In genomic region chrX:97065066-97065465, GRCh38 we compare ENCODE assay signal across 16 cellular contexts.
DNase-seq lines count a peak whose midpoint lies in the region; ATAC-seq, FAIRE-seq and TF ChIP-seq lines count a peak whose summit lies in the region.
"Had no signal": no experiment of that assay in that cellular context is flagged by ENCODE, and none has a peak within 500 bp of the region (broad histone marks: within the 10 kb centered on the region; RNA-seq: fewer than 3 reads in every experiment).

No MANE protein-coding gene starts in this region.

- CTCF ChIA-PET in A549 (lab: Yijun Ruan, JAX) (no interaction called here), PC-3 (lab: Charles Lee) (no interaction called here), HepG2 (lab: Yijun Ruan, JAX; ENCODE audit: low intra/inter-chr PET ratio, low total read pairs) (no interaction called here)

- FAIRE-seq in A549 (lab: Jason Lieb, UNC): peak; percentile 79
- no peak for FAIRE-seq in small intestine (lab: Jason Lieb, UNC)
- no peak for FAIRE-seq in HepG2 (lab: Jason Lieb, UNC)
- FAIRE-seq: G401.6, GM12891, GM18507 had no signal

- no peak overlapping the region for H2AFZ ChIP-seq in PC-3 (ENCODE audit: low read length)
- H2AFZ ChIP-seq in HepG2 (ENCODE audit: low read length): no peak overlapping the region
- no peak overlapping the region for H2AFZ ChIP-seq in Karpas-422 (ENCODE audit: low read length)
- H2AFZ ChIP-seq: GM23248 had no signal

- H3K9ac ChIP-seq in PC-3 (ENCODE audit: low read length) (no peak overlapping the region), HepG2 (ENCODE audit: insufficient read depth, low read depth, low read length) (no peak overlapping the region), Karpas-422 (ENCODE audit: low read length) (no peak overlapping the region)
- H3K9ac ChIP-seq: BLaER1, GM23248 had no signal

- H3K4me1 ChIP-seq in A549 (no peaks in the 10 kb centered on the region), PC-3 (ENCODE audit: insufficient read depth, low read length) (no peaks in the 10 kb centered on the region), small intestine (ENCODE audit: control insufficient read depth in 2 of 2, insufficient read depth in 1 of 2, low read depth in 1 of 2, low read length in 1 of 2) (no peaks in the 10 kb centered on the region), HepG2 (ENCODE audit: insufficient read depth, low read length) (no peaks in the 10 kb centered on the region), Karpas-422 (ENCODE audit: low read length) (no peaks in the 10 kb centered on the region)
- H3K4me1 ChIP-seq: BLaER1, HAP-1 had no signal

- H3K9me2 ChIP-seq in PC-3 (replicated peaks; ENCODE audit: low read length): no peaks in the 10 kb centered on the region
- no peaks in the 10 kb centered on the region for H3K9me2 ChIP-seq in Karpas-422 (replicated peaks; ENCODE audit: insufficient read depth, low read length)

- H3K27ac ChIP-seq in A549 (no peak overlapping the region), PC-3 (ENCODE audit: low read length) (no peak overlapping the region), small intestine (ENCODE audit: low read depth in 1 of 2, low read length in 1 of 2) (no peak overlapping the region), HepG2 (ENCODE audit: extremely low read length, insufficient read depth, low read length) (no peak overlapping the region), Karpas-422 (ENCODE audit: low read length) (no peak overlapping the region)
- H3K27ac ChIP-seq: 22Rv1, BLaER1, GM23248 had no signal

- no TSS peak for BruUV-seq in PC-3 (replicated peaks; lab: Mats Ljungman, UMichigan)
- BruUV-seq in HepG2 (replicated peaks; lab: Mats Ljungman, UMichigan): no TSS peak

- 86% methylated on average over 5 of the region's 5 CpGs for WGBS in A549 (ENCODE audit: missing lambda C conversion rate)
- WGBS in small intestine, 3 donors: 75 to 83% (median 76%) methylated on average over 5 of the region's 5 CpGs
- whole genome bisulfite sequencing in HepG2 (ENCODE audit: low lambda C conversion rate): 96% methylated on average over 3 of the region's 5 CpGs

- intact Hi-C loops in PC-3 (cut with micrococcal nuclease) (no loop called here), HepG2 (cut with micrococcal nuclease; ENCODE audit: unreplicated experiment) (no loop called here)

- H3K4me2 ChIP-seq in A549 (no peak overlapping the region), PC-3 (ENCODE audit: low read length) (no peak overlapping the region), HepG2 (ENCODE audit: low read depth, low read length) (no peak overlapping the region), Karpas-422 (ENCODE audit: low read depth, low read length, poor library complexity, severe bottlenecking) (no peak overlapping the region)
- H3K4me2 ChIP-seq: BLaER1 had no signal

- TF ChIP-seq POLR2A in A549 (IDR thresholded peaks at IDR 0.05; ENCODE audit: low read length): no peak
- no peak for TF ChIP-seq POLR2A in HepG2 (IDR thresholded peaks at IDR 0.05; ENCODE audit: insufficient read depth in 1 of 2, low read depth in 2 of 2, low read length in 2 of 2)

- no peak overlapping the region for H3K4me3 ChIP-seq in A549
- H3K4me3 ChIP-seq in PC-3 (ENCODE audit: low read length): no peak overlapping the region
- no peak overlapping the region for H3K4me3 ChIP-seq in small intestine (ENCODE audit: low read depth in 1 of 2, low read length in 2 of 2)
- no peak overlapping the region for H3K4me3 ChIP-seq in HepG2 (replicated peaks in 1 of 3; ENCODE audit: insufficient read depth in 1 of 3, low read depth in 2 of 3, low read length in 3 of 3)
- H3K4me3 ChIP-seq in Karpas-422 (ENCODE audit: low read length): no peak overlapping the region
- H3K4me3 ChIP-seq: BLaER1, GM23248, HAP-1 had no signal

- TF ChIP-seq EP300 in A549 (IDR thresholded peaks at IDR 0.05) (no peak), HepG2 (IDR thresholded peaks at IDR 0.05; ENCODE audit: low read depth in 2 of 2, low read length in 2 of 2) (no peak), HepG2 (CRISPR knock-in tag; IDR thresholded peaks at IDR 0.05; ENCODE audit: borderline replicate concordance) (no peak)

- no peak for DNase-seq in A549 (ENCODE audit: low read depth in 1 of 2, low spot score in 1 of 2)
- DNase-seq in PC-3: peak; percentile 2
- peak; percentile 7 for DNase-seq in dermis blood vessel endothelial cell
- peak; percentile 10 to 55 for DNase-seq in lung microvascular endothelial cell (ENCODE audit: low read depth in 2 of 2)
- DNase-seq in small intestine: no peak
- no peak for DNase-seq in HepG2 (ENCODE audit: low spot score)
- DNase-seq in Karpas-422: no peak
- DNase-seq: CD4-positive, alpha-beta memory T cell; GM23248 had no signal

- TF ChIP-seq RAD21 in A549 (conservative IDR thresholded peaks at IDR 0.05 in 1 of 2, IDR thresholded peaks at IDR 0.05 in 1 of 2): no peak
- TF ChIP-seq RAD21 in HepG2 (CRISPR knock-in tag; IDR thresholded peaks at IDR 0.05): no peak

- H4K20me1 ChIP-seq in PC-3 (ENCODE audit: low read length) (no peaks in the 10 kb centered on the region), HepG2 (ENCODE audit: insufficient read depth, low read length) (no peaks in the 10 kb centered on the region), Karpas-422 (ENCODE audit: insufficient read depth, low read depth, low read length) (no peaks in the 10 kb centered on the region)
- H4K20me1 ChIP-seq: BLaER1 had no signal

- no peak for ATAC-seq in A549
- no peak for ATAC-seq in PC-3
- no peak for ATAC-seq in HepG2
- no peak for ATAC-seq in GM18498 (IDR thresholded peaks at IDR 0.05; ENCODE audit: unreplicated experiment)

- in situ Hi-C loops in HepG2 (cut with HindIII; ENCODE audit: extremely low pct_ligation_motif_present, low pct_unique_long_range_greater_than_20kb): no loop called here

- no peaks in the 10 kb centered on the region for H3F3A ChIP-seq in PC-3 (ENCODE audit: low read length, unreplicated experiment)

- POLR2A ChIA-PET in A549 (lab: Yijun Ruan, JAX) (no interaction called here), PC-3 (lab: Charles Lee; ENCODE audit: unreplicated experiment) (no interaction called here), HepG2 (lab: Yijun Ruan, JAX) (no interaction called here)

- TF ChIP-seq CTCF in A549 (IDR thresholded peaks at IDR 0.05) (no peak), PC-3 (conservative IDR thresholded peaks at IDR 0.05; ENCODE audit: low read depth, low read length) (no peak), HepG2 (CRISPR knock-in tag; IDR thresholded peaks at IDR 0.05) (no peak)

- H3K9me3 ChIP-seq in A549: no peaks in the 10 kb centered on the region
- H3K9me3 ChIP-seq in PC-3 (ENCODE audit: low read length): no peaks in the 10 kb centered on the region
- no peaks in the 10 kb centered on the region for H3K9me3 ChIP-seq in small intestine (ENCODE audit: control insufficient read depth, low read depth)
- no peaks in the 10 kb centered on the region for H3K9me3 ChIP-seq in HepG2 (ENCODE audit: low read length)
- no peaks in the 10 kb centered on the region for H3K9me3 ChIP-seq in Karpas-422 (ENCODE audit: low read length)
- H3K9me3 ChIP-seq: BLaER1, HAP-1 had no signal

- H3K27me3 ChIP-seq in PC-3 (ENCODE audit: low read length): no peaks in the 10 kb centered on the region
- no peaks in the 10 kb centered on the region for H3K27me3 ChIP-seq in small intestine (ENCODE audit: control insufficient read depth in 2 of 2, insufficient read depth in 2 of 2, low read length in 2 of 2)
- H3K27me3 ChIP-seq in HepG2 (ENCODE audit: control insufficient read depth in 1 of 2, insufficient read depth in 2 of 2, low read length in 2 of 2): no peaks in the 10 kb centered on the region
- H3K27me3 ChIP-seq in Karpas-422 (ENCODE audit: low read length): no peaks in the 10 kb centered on the region

- no peaks in the 10 kb centered on the region for H3K36me3 ChIP-seq in PC-3 (ENCODE audit: low read depth, low read length)
- H3K36me3 ChIP-seq in small intestine (ENCODE audit: control insufficient read depth in 2 of 2, insufficient read depth in 2 of 2, low read length in 2 of 2): no peaks in the 10 kb centered on the region
- no peaks in the 10 kb centered on the region for H3K36me3 ChIP-seq in HepG2 (replicated peaks in 1 of 2; ENCODE audit: control insufficient read depth in 1 of 2, insufficient read depth in 2 of 2, low read length in 2 of 2)
- no peaks in the 10 kb centered on the region for H3K36me3 ChIP-seq in Karpas-422 (ENCODE audit: insufficient read depth, low read length)
- H3K36me3 ChIP-seq: BLaER1, HAP-1 had no signal

- H3K79me2 ChIP-seq in PC-3 (ENCODE audit: low read length) (no peaks in the 10 kb centered on the region), HepG2 (ENCODE audit: insufficient read depth, low read length) (no peaks in the 10 kb centered on the region), Karpas-422 (ENCODE audit: low read length) (no peaks in the 10 kb centered on the region)

TF ChIP-seq in A549, 52 proteins besides CTCF, POLR2A, EP300 and RAD21:
- TF ChIP-seq HOXB5 (CRISPR knock-in tag; IDR thresholded peaks at IDR 0.05) (no peak), ESRRA (IDR thresholded peaks at IDR 0.05; ENCODE audit: borderline replicate concordance, low read length) (no peak), CHD2 (IDR thresholded peaks at IDR 0.05; ENCODE audit: low read length, partially characterized antibody) (no peak), KDM5A (IDR thresholded peaks at IDR 0.05) (no peak), PBX3 (IDR thresholded peaks at IDR 0.05) (no peak)
TF ChIP-seq in A549: peak in this region for 0.

TF ChIP-seq in HepG2, 621 proteins besides CTCF, POLR2A, EP300 and RAD21 (continues in another document):
- TF ChIP-seq MED1 (CRISPR knock-in tag; IDR thresholded peaks at IDR 0.05) (no peak), ZNF883 (CRISPR knock-in tag; IDR thresholded peaks at IDR 0.05; ENCODE audit: not compliant biosample characterization) (no peak), ZNF761 (CRISPR knock-in tag; conservative IDR thresholded peaks at IDR 0.05) (no peak), ZNF768 (CRISPR knock-in tag; IDR thresholded peaks at IDR 0.05) (no peak), HOXA7 (CRISPR knock-in tag; IDR thresholded peaks at IDR 0.05) (no peak), RNF2 (conservative IDR thresholded peaks at IDR 0.05; ENCODE audit: low read depth) (no peak), ZNF225 (CRISPR knock-in tag; IDR thresholded peaks at IDR 0.05) (no peak), ZNF513 (CRISPR knock-in tag; conservative IDR thresholded peaks at IDR 0.05) (no peak), ZNF205 (CRISPR knock-in tag; IDR thresholded peaks at IDR 0.05) (no peak), KDM6A (CRISPR knock-in tag; IDR thresholded peaks at IDR 0.05; ENCODE audit: low read depth) (no peak), ARID2 (CRISPR knock-in tag; IDR thresholded peaks at IDR 0.05; ENCODE audit: borderline replicate concordance) (no peak)

Comparison
In these comparisons a context has a peak if more than half of its experiments do, and no peak if none do; other contexts are left out.
1. DNase-seq: peak in PC-3 (single experiment), dermis blood vessel endothelial cell (single experiment) and lung microvascular endothelial cell (2 of 2); none in A549 (0 of 2), small intestine (single experiment), HepG2 (single experiment) and Karpas-422 (single experiment).